Comparison of ENCODE assay signal across 32 cellular contexts in the genomic region with DNA sequence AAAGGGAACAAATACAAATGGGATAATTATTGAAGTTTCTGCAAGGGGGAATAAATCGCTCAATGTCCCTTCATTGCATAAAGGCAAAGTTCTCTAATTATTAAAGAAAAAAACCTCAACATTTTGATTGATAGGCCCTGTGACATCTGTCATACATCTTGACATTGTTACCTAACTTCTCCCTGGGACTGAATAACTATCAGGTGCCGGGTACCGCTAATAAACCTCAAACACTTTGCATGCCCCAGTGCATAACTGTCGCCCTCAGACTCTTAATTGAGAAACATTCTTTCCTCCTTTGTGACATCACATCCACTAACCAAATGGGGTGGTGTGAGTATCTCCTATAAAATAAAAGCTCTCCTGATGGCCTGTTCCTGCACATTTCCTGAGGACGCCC. TPM values are rescaled to one million over a fixed set of nuclear protein-coding genes. Genes with fewer than 3 reads are reported as not detected.
"Had no signal": no experiment of that assay in that cellular context is flagged by ENCODE, and none has a peak within 500 bp of the region (broad histone marks: within the 10 kb centered on the region; RNA-seq: fewer than 3 reads in every experiment).

A gene (plus strand): TSS at position 301 of the 400 bp plus-strand sequence. CDS start 57,168 bp downstream, outside the sequence.

- DNase-seq: activated CD4-positive, alpha-beta memory T cell treated with anti-CD3 and anti-CD28 coated beads for 36 hours; activated CD4-positive, alpha-beta T cell treated with anti-CD3 and anti-CD28 coated beads for 4 hours; activated CD4-positive, alpha-beta T cell treated with anti-CD3 and anti-CD28 coated beads, Interleukin-2, amount 50 U/mL, for 1 hour; activated CD8-positive, alpha-beta memory T cell treated with anti-CD3 and anti-CD28 coated beads, Interleukin-2, amount 50 U/mL, for 4 hours; activated gamma-delta T cell treated with Interleukin-2 at 50 U/mL for 16 hours; activated naive CD4-positive, alpha-beta T cell treated with anti-CD3 and anti-CD28 coated beads for 36 hours; activated T-cell treated with anti-CD3 and anti-CD28 coated beads for 4 hours; activated T-cell treated with anti-CD3 and anti-CD28 coated beads, Interleukin-2, amount 50 U/mL, for 4 hours; adrenal gland; central memory CD4-positive, alpha-beta T cell; Karpas-422; NCI-H1048; NCI-H1105 treated with DMSO at 0.1 percent for 48 hours; NCI-H1436; NCI-H1694; NCI-H1930; NCI-H2081 treated with DMSO at 0.1 percent for 48 hours; NCI-H226; NCI-H446 treated with DMSO at 0.1 percent for 48 hours; NCI-H524; NCI-H69; SHP77; SJCRH30 had no signal

- H3K27ac ChIP-seq: adrenal gland, SJCRH30, SK-N-MC had no signal

- H3K9me3 ChIP-seq: adrenal gland, SJCRH30 had no signal

- H3K36me3 ChIP-seq: adrenal gland, SJCRH30 had no signal

- H3K27me3 ChIP-seq: adrenal gland, SJCRH30 had no signal

- ATAC-seq: activated CD4-positive, CD25-positive, alpha-beta regulatory T cell treated with anti-CD3 and anti-CD28 coated beads, Interleukin-2, amount 50 U/mL, for 24 hours; activated naive CD4-positive, alpha-beta T cell treated with anti-CD3 and anti-CD28 coated beads, Interleukin-2, amount 50 U/mL, for 72 hours; activated T-cell treated with anti-CD3 and anti-CD28 coated beads, Interleukin-2, amount 50 U/mL, for 4 hours; Panc1 had no signal

- H3K4me3 ChIP-seq: adrenal gland, SJCRH30, SK-N-MC had no signal

- H3K4me1 ChIP-seq: adrenal gland, SJCRH30 had no signal

RNA-seq across cellular contexts. Expression of the gene that starts here (rescaled TPM):
- total RNA-seq: activated CD4-positive, alpha-beta memory T cell treated with anti-CD3 and anti-CD28 coated beads for 36 hours; activated naive CD4-positive, alpha-beta T cell treated with anti-CD3 and anti-CD28 coated beads for 36 hours; activated naive CD4-positive, alpha-beta T cell treated with anti-CD3 and anti-CD28 coated beads, Interleukin-2, amount 50 U/mL, for 72 hours; activated T-cell treated with anti-CD3 and anti-CD28 coated beads, Interleukin-2, amount 50 U/mL, for 4 hours; activated T-helper 1 cell treated with anti-CD3 and anti-CD28 coated beads, Interleukin-12 subunit alpha, Interleukin-12 subunit beta, Interleukin-2, Interleukin-4 antibody, amounts not matched to agents 30 ng/mL and 10 ng/mL and 1 ng/mL, durations not matched to agents 14 hours and 24 hours and 36 hours; astrocyte; bronchial epithelial cell; MCF 10A; RPMI7951; SJCRH30 had no signal
- polyA plus RNA-seq: adrenal gland had no signal
